8 cellular contexts compared by ENCODE assay signal in genomic region chr11:62602141-62603071, GRCh38. TPM values are rescaled to one million over a fixed set of nuclear protein-coding genes. Genes with fewer than 3 reads are reported as not detected.
DNase-seq lines count a peak whose midpoint lies in the region; ATAC-seq, FAIRE-seq and TF ChIP-seq lines count a peak whose summit lies in the region.

No MANE protein-coding gene starts in this region.

- peak overlapping the region; percentile 80 to 97 for H3K9ac ChIP-seq in K562 (ENCODE audit: insufficient read depth in 1 of 2, low read depth in 2 of 2, low read length in 2 of 2)

- ATAC-seq in K562: peak; percentile 31

- H3K27me3 ChIP-seq in K562 (ENCODE audit: control insufficient read depth in 2 of 2, insufficient read depth in 2 of 2, low read length in 2 of 2) (no peaks in the 10 kb centered on the region), prostate gland (replicated peaks; ENCODE audit: insufficient read depth) (no peaks in the 10 kb centered on the region)

- WGBS in K562 (ENCODE audit: insufficient coverage, low coverage, missing lambda C conversion rate): 48% methylated on average over 48 of the region's 96 CpGs
- 2% methylated on average over 81 of the region's 96 CpGs for WGBS in prostate gland

- H3K27ac ChIP-seq in K562 (ENCODE audit: extremely low read depth, low read depth, low read length) (peak overlapping the region; percentile 87), prostate gland (peak overlapping the region; percentile 91 to 93)

- H3K9me3 ChIP-seq in K562 (replicated peaks; ENCODE audit: control insufficient read depth, insufficient read depth, low read depth, low read length): no peaks in the 10 kb centered on the region
- no peaks in the 10 kb centered on the region for H3K9me3 ChIP-seq in prostate gland

- H3K4me3 ChIP-seq in AG10803 (ENCODE audit: low read length) (peak overlapping the region; percentile 55), K562 (peak overlapping the region; percentile 95), prostate gland (peak overlapping the region; percentile 64 to 89)

- TF ChIP-seq POLR2A in K562 (conservative IDR thresholded peaks at IDR 0.05): 0 out of 2 replicates have a peak, but pooled peaks have one; percentile 31
- TF ChIP-seq POLR2A in prostate gland (IDR thresholded peaks at IDR 0.05): peak; percentile 32

- H2AFZ ChIP-seq in K562 (ENCODE audit: low read depth, low read length): peak overlapping the region; percentile 95

- no peak for TF ChIP-seq RAD21 in K562 (CRISPR knock-in tag; conservative IDR thresholded peaks at IDR 0.05 in 1 of 2, IDR thresholded peaks at IDR 0.05 in 1 of 2)

- no TSS peak for BruUV-seq in K562 (replicated peaks; lab: Mats Ljungman, UMichigan)

- intact Hi-C loops in K562 (cut with micrococcal nuclease) (loop anchor here (5.0 kb wide), 1 partner anchor 70 kb away; the partner anchor contains the start of genes LBHD1 and UQCC3), prostate gland (cut with DNase I) (loop anchor here (5.0 kb wide), 1 partner anchor 105 kb away; the partner anchor contains the start of genes BSCL2 and GNG3)

- POLR2A ChIA-PET in K562 (lab: Yijun Ruan, JAX): interaction anchor here (0.6 to 2.7 kb wide), 18 partner anchors 8 to 1113 kb away, joined by 3 to 45 read pairs (median 6); partner anchors contain the start of genes B3GAT3, C11orf98, CSKMT and EEF1G

- TF ChIP-seq EP300 in K562 (IDR thresholded peaks at IDR 0.05; ENCODE audit: low read length): no peak

- peak; percentile 23 for FAIRE-seq in K562 (lab: Jason Lieb, UNC)

- DNase-seq in AG10803 (ENCODE audit: low read depth) (peak; percentile 41), GM20000 (ENCODE audit: low spot score) (peak; percentile 72), NCI-H82 treated with DMSO at 0.1 percent for 48 hours (lab: John Stamatoyannopoulos, UW; ENCODE audit: unreplicated experiment) (peak; percentile 58), K562 (ENCODE audit: extremely low read depth in 1 of 4, low spot score in 3 of 4) (peak; percentile 83 to 86 (median 85)), hypothalamus (lab: John Stamatoyannopoulos, UW) (peak in 46 of 51 donors; percentile 23 to 94 (median 72)), prostate gland (ENCODE audit: low spot score) (peak; percentile 61), kidney tubule cell (ENCODE audit: low spot score) (no peak), SIG-M5 treated with dmso at 0.1 percent for 504 hours (lab: John Stamatoyannopoulos, UW; ENCODE audit: unreplicated experiment) (no peak)

- peak overlapping the region; percentile 95 for H3K4me2 ChIP-seq in K562 (ENCODE audit: insufficient read depth, low read length)

- H3K4me1 ChIP-seq in K562 (replicated peaks in 1 of 2; ENCODE audit: control insufficient read depth in 2 of 2, insufficient read depth in 2 of 2, low read length in 2 of 2): peaks cover 14 to 43% of the 10 kb centered on the region in 2 experiments; a peak in 4 of 5 replicates
- H3K4me1 ChIP-seq in prostate gland (replicated peaks): peaks cover 9% of the 10 kb centered on the region

- no peaks in the 10 kb centered on the region for H3K9me1 ChIP-seq in K562 (ENCODE audit: control insufficient read depth, insufficient read depth, low read length)

- CTCF ChIA-PET in K562 (lab: Yijun Ruan, JAX; ENCODE audit: low intra/inter-chr PET ratio): no interaction called here

- H4K20me1 ChIP-seq in K562 (replicated peaks; ENCODE audit: control insufficient read depth, insufficient read depth, low read length): no peaks in the 10 kb centered on the region

- H3K79me2 ChIP-seq in K562 (ENCODE audit: control insufficient read depth, insufficient read depth, low read length): peaks cover 44% of the 10 kb centered on the region

- H3K36me3 ChIP-seq in K562 (ENCODE audit: control insufficient read depth, insufficient read depth, low read length): peaks cover 70% of the 10 kb centered on the region
- peaks cover 8 to 9% of the 10 kb centered on the region in 2 donors for H3K36me3 ChIP-seq in prostate gland

- no peak for TF ChIP-seq CTCF in AG10803 (conservative IDR thresholded peaks at IDR 0.05; ENCODE audit: low read length)
- no peak for TF ChIP-seq CTCF in GM20000 (IDR thresholded peaks at IDR 0.05; ENCODE audit: extremely low read depth, missing control alignments)
- no peak for TF ChIP-seq CTCF in K562 (IDR thresholded peaks at IDR 0.05 in 2 of 3, conservative IDR thresholded peaks at IDR 0.05 in 1 of 3; ENCODE audit: insufficient read depth in 2 of 3, low read depth in 1 of 3, low read length in 3 of 3)
- TF ChIP-seq CTCF in prostate gland (IDR thresholded peaks at IDR 0.05): peak in 2 of 4 experiments; percentile 26 to 35

- in situ Hi-C loops in K562 (cut with MboI): no loop called here

RNA-seq across cellular contexts. Expression of gene MTA2, which starts 0.7 kb away (rescaled TPM):
- total RNA-seq in K562 (2011; cell fraction: chromatin; rRNA removed; ENCODE audit: low replicate concordance): 245 and 284 TPM in 2 replicates
- total RNA-seq in K562 (2011; cell fraction: nucleolus; rRNA removed): 124 TPM in 2 replicates
- total RNA-seq in K562 (2011; cell fraction: nucleoplasm; rRNA removed): 132 and 142 TPM in 2 replicates
- total RNA-seq in K562 (2014; rRNA removed) (185 and 203 TPM in 2 replicates), K562 (2014; rRNA removed; fragmentation: Illumina TruSeq; extraction: Trizol) (161 and 172 TPM in 2 replicates), K562 (2015; rRNA removed; fragmentation: Illumina TruSeq; extraction: Trizol) (195 and 217 TPM in 2 replicates), K562 (2021) (176 and 203 TPM in 2 replicates), prostate gland (100 to 1,000 TPM in 1 of 2 donors, 10 to 100 TPM in 1; 96.5 to 110 TPM)
- polyA plus RNA-seq in K562 (2011; rRNA removed) (36.0 and 48.6 TPM in 2 replicates), K562 (2014; fragmentation: Illumina TruSeq; extraction: Trizol) (190 and 220 TPM in 2 replicates), K562 (2014; fragmentation: Nextera tagmentation; extraction: Ambion mirVana) (1 to 10 TPM; 6.2 to 9.9 TPM), K562 (2014; rRNA removed) (121 and 125 TPM in 2 replicates)
- polyA plus RNA-seq in K562 (2011; cell fraction: cytosol; rRNA removed): 40.7 and 41.9 TPM in 2 replicates
- polyA plus RNA-seq in K562 (2011; cell fraction: nucleus; rRNA removed): 130 and 158 TPM in 2 replicates
- polyA plus RNA-seq in K562 (2012): 115 and 136 TPM in 2 replicates
- polyA minus RNA-seq in K562 (2011; rRNA and poly(A)+ RNA removed): 61.0 and 97.7 TPM in 2 replicates
- 55.1 and 63.3 TPM in 2 replicates for polyA minus RNA-seq in K562 (2011; cell fraction: cytosol; rRNA and poly(A)+ RNA removed)
- 55.5 and 81.5 TPM in 2 replicates for polyA minus RNA-seq in K562 (2011; cell fraction: nucleus; rRNA and poly(A)+ RNA removed)

RNA-seq across cellular contexts. Expression of gene EML3, which starts 10.2 kb away (rescaled TPM):
- 108 and 289 TPM in 2 replicates for total RNA-seq in K562 (2011; cell fraction: chromatin; rRNA removed; ENCODE audit: low replicate concordance)
- total RNA-seq in K562 (2011; cell fraction: nucleolus; rRNA removed): 172 and 175 TPM in 2 replicates
- 130 TPM in 2 replicates for total RNA-seq in K562 (2011; cell fraction: nucleoplasm; rRNA removed)
- total RNA-seq in K562 (2014; rRNA removed): 26.4 and 31.7 TPM in 2 replicates
- total RNA-seq in K562 (2014; rRNA removed; fragmentation: Illumina TruSeq; extraction: Trizol): 12.6 and 16.7 TPM in 2 replicates
- total RNA-seq in K562 (2015; rRNA removed; fragmentation: Illumina TruSeq; extraction: Trizol): 20.7 and 22.1 TPM in 2 replicates
- 77.3 and 90.5 TPM in 2 replicates for total RNA-seq in K562 (2021)
- 36.8 and 50.2 TPM in 2 replicates for polyA plus RNA-seq in K562 (2011; rRNA removed)
- polyA plus RNA-seq in K562 (2011; cell fraction: cytosol; rRNA removed): 30.9 and 49.9 TPM in 2 replicates
- 239 and 311 TPM in 2 replicates for polyA plus RNA-seq in K562 (2011; cell fraction: nucleus; rRNA removed)
- 41.6 and 58.4 TPM in 2 replicates for polyA plus RNA-seq in K562 (2012)
- 27.9 and 31.2 TPM in 2 replicates for polyA plus RNA-seq in K562 (2014; fragmentation: Illumina TruSeq; extraction: Trizol)
- under 1 TPM; 0.32 to 0.59 TPM for polyA plus RNA-seq in K562 (2014; fragmentation: Nextera tagmentation; extraction: Ambion mirVana)
- 49.5 and 64.2 TPM in 2 replicates for polyA plus RNA-seq in K562 (2014; rRNA removed)
- 22.5 TPM in 2 replicates for polyA minus RNA-seq in K562 (2011; rRNA and poly(A)+ RNA removed)
- polyA minus RNA-seq in K562 (2011; cell fraction: cytosol; rRNA and poly(A)+ RNA removed): 22.3 and 28.2 TPM in 2 replicates
- 38.9 and 46.8 TPM in 2 replicates for polyA minus RNA-seq in K562 (2011; cell fraction: nucleus; rRNA and poly(A)+ RNA removed)
- 10 to 100 TPM; 50.2 to 80.1 TPM for total RNA-seq in prostate gland

RNA-seq across cellular contexts. Expression of gene ROM1, which starts 10.7 kb away (rescaled TPM):
- total RNA-seq in K562 (2011; cell fraction: chromatin; rRNA removed; ENCODE audit: low replicate concordance): 0.60 and 1.4 TPM in 2 replicates
- total RNA-seq in K562 (2011; cell fraction: nucleolus; rRNA removed): 1.8 TPM in 2 replicates
- total RNA-seq in K562 (2011; cell fraction: nucleoplasm; rRNA removed): 0.69 and 2.3 TPM in 2 replicates
- total RNA-seq in K562 (2014; rRNA removed) (3.9 and 4.3 TPM in 2 replicates), K562 (2014; rRNA removed; fragmentation: Illumina TruSeq; extraction: Trizol) (2.2 and 2.9 TPM in 2 replicates), K562 (2015; rRNA removed; fragmentation: Illumina TruSeq; extraction: Trizol) (3.3 TPM in 2 replicates), K562 (2021) (2.6 and 3.3 TPM in 2 replicates), prostate gland (10 to 100 TPM in 1 of 2 donors, 1 to 10 TPM in 1; 8.0 to 12.7 TPM)
- polyA plus RNA-seq in K562 (2011; rRNA removed) (1.7 TPM in 2 replicates), K562 (2014; fragmentation: Illumina TruSeq; extraction: Trizol) (4.0 and 4.9 TPM in 2 replicates), K562 (2014; fragmentation: Nextera tagmentation; extraction: Ambion mirVana) (1 to 10 TPM in 1 of 2 experiments, under 1 TPM in 1; 0.75 to 1.4 TPM), K562 (2014; rRNA removed) (3.8 and 3.9 TPM in 2 replicates)
- 1.9 and 2.5 TPM in 2 replicates for polyA plus RNA-seq in K562 (2011; cell fraction: cytosol; rRNA removed)
- 1.8 and 1.9 TPM in 2 replicates for polyA plus RNA-seq in K562 (2011; cell fraction: nucleus; rRNA removed)
- polyA plus RNA-seq in K562 (2012): 4.3 and 4.4 TPM in 2 replicates
- 0.39 and 0.63 TPM in 2 replicates for polyA minus RNA-seq in K562 (2011; rRNA and poly(A)+ RNA removed)
- 0.48 and 1.7 TPM in 2 replicates for polyA minus RNA-seq in K562 (2011; cell fraction: cytosol; rRNA and poly(A)+ RNA removed)
- polyA minus RNA-seq in K562 (2011; cell fraction: nucleus; rRNA and poly(A)+ RNA removed): 0.40 and 0.56 TPM in 2 replicates

RNA-seq across cellular contexts. Expression of gene TUT1, which starts 11.1 kb away (rescaled TPM):
- total RNA-seq in K562 (2011; cell fraction: chromatin; rRNA removed; ENCODE audit: low replicate concordance): 47.7 and 72.1 TPM in 2 replicates
- total RNA-seq in K562 (2011; cell fraction: nucleolus; rRNA removed): 38.0 and 41.8 TPM in 2 replicates
- 30.8 and 37.0 TPM in 2 replicates for total RNA-seq in K562 (2011; cell fraction: nucleoplasm; rRNA removed)
- total RNA-seq in K562 (2014; rRNA removed) (18.5 and 20.9 TPM in 2 replicates), K562 (2014; rRNA removed; fragmentation: Illumina TruSeq; extraction: Trizol) (7.2 and 9.6 TPM in 2 replicates), K562 (2015; rRNA removed; fragmentation: Illumina TruSeq; extraction: Trizol) (11.5 and 12.4 TPM in 2 replicates), K562 (2021) (38.9 and 44.3 TPM in 2 replicates), prostate gland (10 to 100 TPM; 26.6 to 30.6 TPM)
- polyA plus RNA-seq in K562 (2011; rRNA removed) (15.7 and 31.2 TPM in 2 replicates), K562 (2014; fragmentation: Illumina TruSeq; extraction: Trizol) (22.8 and 26.7 TPM in 2 replicates), K562 (2014; fragmentation: Nextera tagmentation; extraction: Ambion mirVana) (1 to 10 TPM in 1 of 2 experiments, under 1 TPM in 1; 0.66 to 1.5 TPM), K562 (2014; rRNA removed) (24.3 and 28.2 TPM in 2 replicates)
- polyA plus RNA-seq in K562 (2011; cell fraction: cytosol; rRNA removed): 12.9 and 21.9 TPM in 2 replicates
- polyA plus RNA-seq in K562 (2011; cell fraction: nucleus; rRNA removed): 57.1 and 64.8 TPM in 2 replicates
- 25.7 and 28.0 TPM in 2 replicates for polyA plus RNA-seq in K562 (2012)
- 12.0 and 15.6 TPM in 2 replicates for polyA minus RNA-seq in K562 (2011; rRNA and poly(A)+ RNA removed)
- 8.6 and 12.8 TPM in 2 replicates for polyA minus RNA-seq in K562 (2011; cell fraction: cytosol; rRNA and poly(A)+ RNA removed)
- 10.0 and 15.2 TPM in 2 replicates for polyA minus RNA-seq in K562 (2011; cell fraction: nucleus; rRNA and poly(A)+ RNA removed)

RNA-seq across cellular contexts. Expression of gene B3GAT3, which starts 19.4 kb away (rescaled TPM):
- 17.7 and 87.0 TPM in 2 replicates for total RNA-seq in K562 (2011; cell fraction: chromatin; rRNA removed; ENCODE audit: low replicate concordance)
- 109 and 112 TPM in 2 replicates for total RNA-seq in K562 (2011; cell fraction: nucleolus; rRNA removed)
- total RNA-seq in K562 (2011; cell fraction: nucleoplasm; rRNA removed): 65.7 and 66.1 TPM in 2 replicates
- total RNA-seq in K562 (2014; rRNA removed): 48.2 and 70.7 TPM in 2 replicates
- 5.6 and 8.0 TPM in 2 replicates for total RNA-seq in K562 (2014; rRNA removed; fragmentation: Illumina TruSeq; extraction: Trizol)
- total RNA-seq in K562 (2015; rRNA removed; fragmentation: Illumina TruSeq; extraction: Trizol): 29.9 and 31.0 TPM in 2 replicates
- total RNA-seq in K562 (2021): 58.5 and 58.7 TPM in 2 replicates
- 21.4 and 35.5 TPM in 2 replicates for polyA plus RNA-seq in K562 (2011; rRNA removed)
- 41.7 and 99.9 TPM in 2 replicates for polyA plus RNA-seq in K562 (2011; cell fraction: cytosol; rRNA removed)
- polyA plus RNA-seq in K562 (2011; cell fraction: nucleus; rRNA removed): 46.7 and 85.0 TPM in 2 replicates
- polyA plus RNA-seq in K562 (2012): 36.3 and 72.1 TPM in 2 replicates
- polyA plus RNA-seq in K562 (2014; fragmentation: Illumina TruSeq; extraction: Trizol): 16.3 and 43.0 TPM in 2 replicates
- polyA plus RNA-seq in K562 (2014; fragmentation: Nextera tagmentation; extraction: Ambion mirVana): 1 to 10 TPM in 1 of 2 experiments, under 1 TPM in 1; 0.30 to 3.3 TPM
- 64.0 and 83.7 TPM in 2 replicates for polyA plus RNA-seq in K562 (2014; rRNA removed)
- polyA minus RNA-seq in K562 (2011; rRNA and poly(A)+ RNA removed): 3.6 and 7.7 TPM in 2 replicates
- 26.1 and 28.4 TPM in 2 replicates for polyA minus RNA-seq in K562 (2011; cell fraction: cytosol; rRNA and poly(A)+ RNA removed)
- 8.5 and 10.4 TPM in 2 replicates for polyA minus RNA-seq in K562 (2011; cell fraction: nucleus; rRNA and poly(A)+ RNA removed)
- total RNA-seq in prostate gland: 10 to 100 TPM; 57.0 to 75.3 TPM

Comparison
In these comparisons a context has a peak if more than half of its experiments do, and no peak if none do; other contexts are left out.
1. DNase-seq: peak in AG10803 (single experiment), GM20000 (single experiment), NCI-H82 treated with DMSO at 0.1 percent for 48 hours (single experiment), K562 (4 of 4), hypothalamus (46 of 51) and prostate gland (single experiment); none in kidney tubule cell (single experiment) and SIG-M5 treated with dmso at 0.1 percent for 504 hours (single experiment).
2. Peak in every context shown above with its lines, with median percentiles within 50 percentile points of each other: H3K4me3 ChIP-seq.